11 cellular contexts compared by ENCODE assay signal in genomic region chr22:49880281-49880680, GRCh38. TPM values are rescaled to one million over a fixed set of nuclear protein-coding genes. Genes with fewer than 3 reads are reported as not detected.
DNase-seq lines count a peak whose midpoint lies in the region; ATAC-seq, FAIRE-seq and TF ChIP-seq lines count a peak whose summit lies in the region.
"Had no signal": no experiment of that assay in that cellular context is flagged by ENCODE, and none has a peak within 500 bp of the region (broad histone marks: within the 10 kb centered on the region; RNA-seq: fewer than 3 reads in every experiment).

No MANE protein-coding gene starts in this region.

- H3K79me2 ChIP-seq in astrocyte (ENCODE audit: insufficient read depth, low read length), result peaks cover 93% of the 10 kb centered on the region

- H3K9ac ChIP-seq in astrocyte (ENCODE audit: low read length), result no peak overlapping the region

- FAIRE-seq in astrocyte (lab: Jason Lieb, UNC), result no peak

- ATAC-seq in natural killer cell treated with Interleukin-12 subunit alpha and Interleukin-12 subunit beta and Interleukin-15 and Interleukin-18, amount 100 ng/mL, for 72 hours, result peak in 1 of 2 donors; percentile 54
- ATAC-seq in GM21619 (IDR thresholded peaks at IDR 0.05; ENCODE audit: unreplicated experiment), result no peak

- H3K27ac ChIP-seq in astrocyte (ENCODE audit: low read depth, low read length), result no peak overlapping the region
- H3K27ac ChIP-seq: colonic mucosa had no signal

- no peak for TF ChIP-seq CTCF in GM12875 (IDR thresholded peaks at IDR 0.05; ENCODE audit: borderline replicate concordance, insufficient read depth, low read depth, low read length)
- no peak for TF ChIP-seq CTCF in astrocyte (IDR thresholded peaks at IDR 0.05; ENCODE audit: insufficient read depth, low read depth, low read length)

- peaks cover 16% of the 10 kb centered on the region for H3K4me1 ChIP-seq in astrocyte (ENCODE audit: insufficient read depth, low read length)
- H3K4me1 ChIP-seq: colonic mucosa had no signal

- peak; percentile 58 for DNase-seq in Jurkat, Clone E6-1 (ENCODE audit: low read depth, low spot score)
- no peak for DNase-seq in astrocyte (ENCODE audit: low read depth)
- no peak for DNase-seq in natural killer cell treated with Interleukin-12 subunit alpha and Interleukin-12 subunit beta and Interleukin-15 and Interleukin-18, amount 100 ng/mL, for 72 hours (ENCODE audit: low spot score)
- no peak for DNase-seq in cerebellum (ENCODE audit: low spot score)
- no peak for DNase-seq in cerebellar cortex (ENCODE audit: low spot score)
- DNase-seq: colonic mucosa, DMS79 treated with DMSO at 0.1 percent for 48 hours, NCI-H2081 had no signal

- H3K27me3 Mint-ChIP-seq in astrocyte (ENCODE audit: low read depth, unreplicated experiment), result no peaks in the 10 kb centered on the region
- H3K27me3 Mint-ChIP-seq in natural killer cell treated with Interleukin-12 subunit alpha and Interleukin-12 subunit beta and Interleukin-15 and Interleukin-18, amount 100 ng/mL, for 72 hours, result no peaks in the 10 kb centered on the region

- H3K9me3 ChIP-seq in astrocyte (ENCODE audit: insufficient read depth, low read depth, low read length), result no peaks in the 10 kb centered on the region
- H3K9me3 ChIP-seq: colonic mucosa had no signal

- no peaks in the 10 kb centered on the region for H3K27me3 ChIP-seq in astrocyte (ENCODE audit: insufficient read depth, low read length)
- H3K27me3 ChIP-seq: colonic mucosa had no signal

- H3K36me3 Mint-ChIP-seq in astrocyte (ENCODE audit: low read depth, unreplicated experiment), result peaks cover 32% of the 10 kb centered on the region
- no peaks in the 10 kb centered on the region for H3K36me3 Mint-ChIP-seq in natural killer cell treated with Interleukin-12 subunit alpha and Interleukin-12 subunit beta and Interleukin-15 and Interleukin-18, amount 100 ng/mL, for 72 hours

- peak overlapping the region; percentile 64 for H3K4me3 Mint-ChIP-seq in astrocyte (ENCODE audit: unreplicated experiment)
- H3K4me3 Mint-ChIP-seq in natural killer cell treated with Interleukin-12 subunit alpha and Interleukin-12 subunit beta and Interleukin-15 and Interleukin-18, amount 100 ng/mL, for 72 hours, result peak overlapping the region; percentile 72

- H3K4me3 ChIP-seq in GM12875 (ENCODE audit: low read depth, low read length) (peak overlapping the region; percentile 24), astrocyte (ENCODE audit: insufficient read depth, low read depth, low read length) (no peak overlapping the region)
- peak overlapping the region; percentile 38 for H3K4me3 ChIP-seq in Jurkat, Clone E6-1 (ENCODE audit: low read length)
- H3K4me3 ChIP-seq: colonic mucosa, skin epidermis had no signal

- peaks cover 18% of the 10 kb centered on the region for H3K4me1 Mint-ChIP-seq in astrocyte (ENCODE audit: low read depth, unreplicated experiment)
- H3K4me1 Mint-ChIP-seq in natural killer cell treated with Interleukin-12 subunit alpha and Interleukin-12 subunit beta and Interleukin-15 and Interleukin-18, amount 100 ng/mL, for 72 hours (ENCODE audit: low read depth in 2 of 2), result peaks cover 28% of the 10 kb centered on the region in 2 donors

- H3K4me2 ChIP-seq in astrocyte (ENCODE audit: low read length), result peak overlapping the region; percentile 65

- no peaks in the 10 kb centered on the region for H3K36me3 ChIP-seq in astrocyte (ENCODE audit: insufficient read depth, low read length)
- H3K36me3 ChIP-seq: colonic mucosa had no signal

- no peaks in the 10 kb centered on the region for H3K9me3 Mint-ChIP-seq in astrocyte (ENCODE audit: unreplicated experiment)
- H3K9me3 Mint-ChIP-seq in natural killer cell treated with Interleukin-12 subunit alpha and Interleukin-12 subunit beta and Interleukin-15 and Interleukin-18, amount 100 ng/mL, for 72 hours, result no peaks in the 10 kb centered on the region

- peaks cover 78% of the 10 kb centered on the region for H4K20me1 ChIP-seq in astrocyte (ENCODE audit: insufficient read depth, low read length)

- peak overlapping the region; percentile 58 for H3K27ac Mint-ChIP-seq in astrocyte (ENCODE audit: unreplicated experiment)
- peak overlapping the region in 1 of 2 donors; percentile 54 for H3K27ac Mint-ChIP-seq in natural killer cell treated with Interleukin-12 subunit alpha and Interleukin-12 subunit beta and Interleukin-15 and Interleukin-18, amount 100 ng/mL, for 72 hours

- H2AFZ ChIP-seq in astrocyte (ENCODE audit: low read depth, low read length), result no peak overlapping the region

RNA-seq across cellular contexts. Expression of gene ZBED4, which starts 26.6 kb away (rescaled TPM):
- polyA plus RNA-seq in Jurkat, Clone E6-1 (2012; ENCODE audit: insufficient read depth, insufficient read length), result 38.2 TPM
- total RNA-seq in astrocyte (21.0 and 22.7 TPM in 2 replicates), cerebellum (23.1 TPM)
- total RNA-seq in natural killer cell treated with Interleukin-12 subunit alpha and Interleukin-12 subunit beta and Interleukin-15 and Interleukin-18, amount 100 ng/mL, for 72 hours, result 10 to 100 TPM; 18.3 to 30.7 TPM

RNA-seq across cellular contexts. Expression of gene ALG12, which starts 38.0 kb away (rescaled TPM):
- 40.5 TPM for polyA plus RNA-seq in Jurkat, Clone E6-1 (2012; ENCODE audit: insufficient read depth, insufficient read length)
- 23.8 and 26.2 TPM in 2 replicates for total RNA-seq in astrocyte
- 10 to 100 TPM; 19.3 to 22.9 TPM for total RNA-seq in natural killer cell treated with Interleukin-12 subunit alpha and Interleukin-12 subunit beta and Interleukin-15 and Interleukin-18, amount 100 ng/mL, for 72 hours
- 13.1 TPM for total RNA-seq in cerebellum

RNA-seq across cellular contexts. Expression of gene CRELD2, which starts 38.2 kb away (rescaled TPM):
- polyA plus RNA-seq in Jurkat, Clone E6-1 (2012; ENCODE audit: insufficient read depth, insufficient read length), result 52.0 TPM
- total RNA-seq in astrocyte, result 49.6 and 58.2 TPM in 2 replicates
- total RNA-seq in natural killer cell treated with Interleukin-12 subunit alpha and Interleukin-12 subunit beta and Interleukin-15 and Interleukin-18, amount 100 ng/mL, for 72 hours, result 10 to 100 TPM; 59.5 to 75.7 TPM
- 13.8 TPM for total RNA-seq in cerebellum

RNA-seq across cellular contexts. Expression of gene BRD1, which starts 52.6 kb away (rescaled TPM):
- 31.7 TPM for polyA plus RNA-seq in Jurkat, Clone E6-1 (2012; ENCODE audit: insufficient read depth, insufficient read length)
- total RNA-seq in astrocyte (30.0 and 32.4 TPM in 2 replicates), cerebellum (36.5 TPM)
- 10 to 100 TPM; 31.2 to 59.5 TPM for total RNA-seq in natural killer cell treated with Interleukin-12 subunit alpha and Interleukin-12 subunit beta and Interleukin-15 and Interleukin-18, amount 100 ng/mL, for 72 hours
